Comparison of ENCODE assay signal across 9 cellular contexts in the genomic region with DNA sequence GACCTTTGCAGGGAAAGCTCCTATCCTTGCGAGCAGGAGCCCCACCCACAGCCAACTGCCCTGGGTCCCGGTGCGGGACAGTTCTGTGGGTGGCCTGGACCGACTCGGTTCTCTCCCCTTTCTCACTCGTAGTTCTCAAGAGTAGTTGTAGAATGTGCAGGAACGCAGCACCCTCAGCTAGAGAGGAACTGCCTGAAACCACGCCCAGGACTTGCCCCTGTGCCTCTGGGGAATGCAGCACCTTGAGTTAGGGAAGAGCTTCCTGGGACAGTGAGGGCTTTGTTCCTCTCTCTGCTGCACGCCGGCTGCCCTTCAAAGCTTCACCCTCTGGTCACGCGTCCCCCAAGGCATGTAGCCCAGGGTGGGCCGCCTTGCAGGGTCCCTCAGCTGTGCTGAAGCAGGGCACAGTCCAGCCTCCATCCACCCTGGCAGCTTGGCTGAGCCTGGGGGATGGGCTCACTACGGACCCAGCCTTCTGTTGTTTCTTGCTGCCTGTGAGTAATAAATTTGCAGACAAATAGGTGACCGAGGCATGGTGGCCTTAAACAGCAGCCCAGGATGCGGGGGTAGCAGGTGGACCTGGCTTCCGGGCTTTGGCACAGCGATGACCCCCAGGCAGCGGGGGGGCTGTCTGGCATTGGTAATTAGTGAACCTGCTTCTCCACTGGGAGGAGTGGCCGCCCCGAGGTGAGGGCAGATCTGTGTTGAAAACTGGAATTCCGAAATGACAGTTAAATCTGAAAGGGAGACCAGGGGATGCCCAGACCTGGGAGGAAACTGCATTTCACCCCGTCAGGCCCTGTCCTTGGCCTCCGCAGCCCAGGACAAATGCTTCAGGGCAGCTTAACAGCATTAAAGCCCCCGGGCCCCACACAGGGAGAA.
DNase-seq lines count a peak whose midpoint lies in the region; ATAC-seq and TF ChIP-seq lines count a peak whose summit lies in the region.
"Had no signal": no experiment of that assay in that cellular context is flagged by ENCODE, and none has a peak within 500 bp of the region (broad histone marks: within the 10 kb centered on the region; RNA-seq: fewer than 3 reads in every experiment).

No MANE protein-coding gene starts in this region.

- H3K4me1 Mint-ChIP-seq in endodermal cell (peaks cover 21% of the 10 kb centered on the region), T-helper 17 cell (peaks cover 6% of the 10 kb centered on the region)

- H3K27ac Mint-ChIP-seq in endodermal cell, result peak overlapping the region; percentile 58
- H3K27ac Mint-ChIP-seq in T-helper 17 cell, result no peak overlapping the region

- peaks cover 12% of the 10 kb centered on the region for H3K4me1 ChIP-seq in endodermal cell (ENCODE audit: control insufficient read depth, insufficient read depth, low read length)
- H3K4me1 ChIP-seq in spleen, result peaks cover 0 to 16% (median 0%) of the 10 kb centered on the region in 6 donors

- no peak for TF ChIP-seq POLR2A in spleen (IDR thresholded peaks at IDR 0.05)

- H3K4me3 ChIP-seq in endodermal cell (ENCODE audit: low read length), result no peak overlapping the region
- H3K4me3 ChIP-seq in spleen, result no peak overlapping the region

- H3K27me3 Mint-ChIP-seq in endodermal cell (ENCODE audit: insufficient read depth) (no peaks in the 10 kb centered on the region), T-helper 17 cell (peaks cover 38% of the 10 kb centered on the region)

- H3K36me3 ChIP-seq in endodermal cell (ENCODE audit: control insufficient read depth, insufficient read depth, low read length) (no peaks in the 10 kb centered on the region), spleen (no peaks in the 10 kb centered on the region)

- H3K27me3 ChIP-seq in endodermal cell (ENCODE audit: control insufficient read depth, insufficient read depth, low read length, poor library complexity, severe bottlenecking) (no peaks in the 10 kb centered on the region), spleen (replicated peaks in 1 of 7) (peaks cover 0 to 80% (median 12%) of the 10 kb centered on the region in 7 donors)

- H3K9me3 ChIP-seq in endodermal cell (ENCODE audit: control insufficient read depth, low read length) (no peaks in the 10 kb centered on the region), spleen (peaks cover 0 to 6% (median 0%) of the 10 kb centered on the region in 8 donors), T-helper 17 cell (ENCODE audit: control insufficient read depth, low read length, poor library complexity, severe bottlenecking) (no peaks in the 10 kb centered on the region)

- peaks cover under 1% of the 10 kb centered on the region for H3K9me3 Mint-ChIP-seq in endodermal cell

- DNase-seq in endodermal cell (peak; percentile 92), spleen (peak; percentile 60), T-helper 17 cell (no peak)
- DNase-seq: EL; stimulated activated CD4-positive, alpha-beta T cell treated with anti-CD3 and anti-CD28 coated beads, Interleukin-15, amount 100 ng/mL, for 24 hours had no signal

- H3K36me3 Mint-ChIP-seq in endodermal cell (ENCODE audit: low read depth) (no peaks in the 10 kb centered on the region), T-helper 17 cell (ENCODE audit: low read depth) (peaks cover 4% of the 10 kb centered on the region)

- ATAC-seq in GM19043 (IDR thresholded peaks at IDR 0.05; ENCODE audit: low read depth, unreplicated experiment) (peak; percentile 40), HG03571 (IDR thresholded peaks at IDR 0.05; ENCODE audit: unreplicated experiment) (peak; percentile 37), T-helper 17 cell (no peak), HG03097 (IDR thresholded peaks at IDR 0.05; ENCODE audit: low FRiP score, unreplicated experiment) (no peak)
- ATAC-seq in activated CD4-positive, CD25-positive, alpha-beta regulatory T cell treated with anti-CD3 and anti-CD28 coated beads, Interleukin-2, amount 50 U/mL, for 24 hours, result no peak

- WGBS in endodermal cell (ENCODE audit: insufficient coverage in 1 of 2, insufficient read length in 1 of 2), 2 experiments, result 51 to 62% methylated on average over 17 to 25 of the region's 25 CpGs
- 57 to 66% (median 61%) methylated on average over 18 to 25 of the region's 25 CpGs for WGBS in spleen, 5 donors

- intact Hi-C loops in spleen (cut with DNase I; ENCODE audit: low total_unique reads), result no loop called here

- no peak overlapping the region for H3K9ac ChIP-seq in endodermal cell (ENCODE audit: extremely low read depth, low read length, poor library complexity, severe bottlenecking)

- H3K4me3 Mint-ChIP-seq in endodermal cell (no peak overlapping the region), T-helper 17 cell (no peak overlapping the region)

- H3K27ac ChIP-seq in endodermal cell (ENCODE audit: low read depth, low read length) (peak overlapping the region; percentile 50), spleen (no peak overlapping the region)

- TF ChIP-seq CTCF in endodermal cell (conservative IDR thresholded peaks at IDR 0.05) (no peak), spleen (IDR thresholded peaks at IDR 0.05 in 8 of 11, conservative IDR thresholded peaks at IDR 0.05 in 3 of 11) (no peak)

Comparison
In these comparisons a context has a peak if more than half of its experiments do, and no peak if none do; other contexts are left out.
1. ATAC-seq: peak in GM19043 (single experiment) and HG03571 (single experiment); none in T-helper 17 cell (single experiment), HG03097 (single experiment) and activated CD4-positive, CD25-positive, alpha-beta regulatory T cell treated with anti-CD3 and anti-CD28 coated beads, Interleukin-2, amount 50 U/mL, for 24 hours (0 of 2).
2. DNase-seq: peak in endodermal cell (single experiment) and spleen (single experiment); none in T-helper 17 cell (0 of 3).